In genomic region chr6:25993038-25993684, GRCh38 we compare ENCODE assay signal across 1 cellular context.
TF ChIP-seq lines count a peak whose summit lies in the region.

No MANE protein-coding gene starts in this region.

TF ChIP-seq in HepG2, 621 proteins besides CTCF, POLR2A, EP300 and RAD21 (continued from another document and continues in another):
- TF ChIP-seq KMT2B (CRISPR knock-in tag; IDR thresholded peaks at IDR 0.05) = 0 out of 2 replicates have a peak, but pooled peaks have one; percentile 36
- TF ChIP-seq ARID2 (CRISPR knock-in tag; IDR thresholded peaks at IDR 0.05; ENCODE audit: borderline replicate concordance) = peak; percentile 2; the same call in 1 of the 2 replicates
- TF ChIP-seq ARID4A (CRISPR knock-in tag; IDR thresholded peaks at IDR 0.05; ENCODE audit: borderline replicate concordance) = no peak
- TF ChIP-seq ARNTL (CRISPR knock-in tag; IDR thresholded peaks at IDR 0.05) = no peak
- no peak for TF ChIP-seq ZNF883 (CRISPR knock-in tag; IDR thresholded peaks at IDR 0.05; ENCODE audit: not compliant biosample characterization)
- TF ChIP-seq PTBP1 (IDR thresholded peaks at IDR 0.05; ENCODE audit: low read depth, low read length, poor library complexity, severe bottlenecking) = no peak
- no peak for TF ChIP-seq ZNF446 (CRISPR knock-in tag; IDR thresholded peaks at IDR 0.05)
- TF ChIP-seq IRF9 (CRISPR knock-in tag; IDR thresholded peaks at IDR 0.05; ENCODE audit: borderline replicate concordance) = no peak
- no peak for TF ChIP-seq ZNF326 (CRISPR knock-in tag; IDR thresholded peaks at IDR 0.05; ENCODE audit: borderline replicate concordance)
- TF ChIP-seq BHLHE40 (IDR thresholded peaks at IDR 0.05; ENCODE audit: low read length) = no peak
- TF ChIP-seq ZMYM3 (CRISPR knock-in tag; IDR thresholded peaks at IDR 0.05) = 0 out of 2 replicates have a peak, but pooled peaks have one; percentile 35
- no peak for TF ChIP-seq ZBTB34 (CRISPR knock-in tag; IDR thresholded peaks at IDR 0.05)
- no peak for TF ChIP-seq MLLT10 (CRISPR knock-in tag; IDR thresholded peaks at IDR 0.05)
- TF ChIP-seq MLXIP (CRISPR knock-in tag; IDR thresholded peaks at IDR 0.05; ENCODE audit: borderline replicate concordance) = no peak
- TF ChIP-seq ZNF83 (CRISPR knock-in tag; IDR thresholded peaks at IDR 0.05; ENCODE audit: borderline replicate concordance) = no peak
- no peak for TF ChIP-seq IKZF1 (IDR thresholded peaks at IDR 0.05)
- no peak for TF ChIP-seq FOSL2 (CRISPR knock-in tag; IDR thresholded peaks at IDR 0.05)
- TF ChIP-seq ZNF343 (CRISPR knock-in tag; IDR thresholded peaks at IDR 0.05) = no peak
- 0 out of 2 replicates have a peak, but pooled peaks have one; percentile 7 for TF ChIP-seq NR2C2 (CRISPR knock-in tag; IDR thresholded peaks at IDR 0.05; ENCODE audit: borderline replicate concordance)
- peak; percentile 19; the same call in 1 of the 2 replicates for TF ChIP-seq NR2F6 (IDR thresholded peaks at IDR 0.05)
- TF ChIP-seq NR2F6 (CRISPR knock-in tag; IDR thresholded peaks at IDR 0.05) = no peak
- TF ChIP-seq ZNF333 (CRISPR knock-in tag; IDR thresholded peaks at IDR 0.05; ENCODE audit: borderline replicate concordance) = no peak
- TF ChIP-seq LRRFIP1 (CRISPR knock-in tag; conservative IDR thresholded peaks at IDR 0.05) = no peak
- TF ChIP-seq ZNF232 (CRISPR knock-in tag; IDR thresholded peaks at IDR 0.05; ENCODE audit: borderline replicate concordance) = 0 out of 2 replicates have a peak, but pooled peaks have one; percentile 38
- TF ChIP-seq POLR2AphosphoS2 (IDR thresholded peaks at IDR 0.05; ENCODE audit: low read depth, low read length) = no peak
- no peak for TF ChIP-seq ZNF616 (CRISPR knock-in tag; IDR thresholded peaks at IDR 0.05; ENCODE audit: low read depth)
- TF ChIP-seq KLF6 (CRISPR knock-in tag; IDR thresholded peaks at IDR 0.05) = no peak
- no peak for TF ChIP-seq MTF2 (CRISPR knock-in tag; IDR thresholded peaks at IDR 0.05; ENCODE audit: borderline replicate concordance)
- no peak for TF ChIP-seq ZBTB46 (CRISPR knock-in tag; IDR thresholded peaks at IDR 0.05; ENCODE audit: borderline replicate concordance)
- TF ChIP-seq NPAS2 (CRISPR knock-in tag; IDR thresholded peaks at IDR 0.05; ENCODE audit: borderline replicate concordance) = no peak
- TF ChIP-seq PAWR (CRISPR knock-in tag; IDR thresholded peaks at IDR 0.05; ENCODE audit: borderline replicate concordance) = peak; percentile 21; the same call in 1 of the 2 replicates
- TF ChIP-seq POLR2AphosphoS5 (IDR thresholded peaks at IDR 0.05; ENCODE audit: low read depth, low read length) = peak; percentile 44; the same call in 1 of the 2 replicates
- TF ChIP-seq TBP (CRISPR knock-in tag; IDR thresholded peaks at IDR 0.05) = no peak
- TF ChIP-seq MIXL1 (CRISPR knock-in tag; IDR thresholded peaks at IDR 0.05) = 0 out of 2 replicates have a peak, but pooled peaks have one; percentile 0
- TF ChIP-seq LCORL (IDR thresholded peaks at IDR 0.05) = no peak
- no peak for TF ChIP-seq LCORL (CRISPR knock-in tag; IDR thresholded peaks at IDR 0.05)
- no peak for TF ChIP-seq SOX5 (CRISPR knock-in tag; IDR thresholded peaks at IDR 0.05; ENCODE audit: borderline replicate concordance)
- peak; percentile 5; the same call in 1 of the 2 replicates for TF ChIP-seq GATAD1 (CRISPR knock-in tag; IDR thresholded peaks at IDR 0.05)
- TF ChIP-seq GMEB2 (CRISPR knock-in tag; IDR thresholded peaks at IDR 0.05; ENCODE audit: low read depth) = no peak
- TF ChIP-seq MAFK (conservative IDR thresholded peaks at IDR 0.05 in 1 of 2, IDR thresholded peaks at IDR 0.05 in 1 of 2; ENCODE audit: low read length in 2 of 2) = no peak
- no peak for TF ChIP-seq ZNF460 (CRISPR knock-in tag; IDR thresholded peaks at IDR 0.05; ENCODE audit: borderline replicate concordance)
- no peak for TF ChIP-seq RFX5 (IDR thresholded peaks at IDR 0.05; ENCODE audit: low read depth, low read length)
- TF ChIP-seq MATR3 (CRISPR knock-in tag; IDR thresholded peaks at IDR 0.05) = no peak
- no peak for TF ChIP-seq ZNF3 (CRISPR knock-in tag; IDR thresholded peaks at IDR 0.05)
- TF ChIP-seq ZC3H4 (CRISPR knock-in tag; IDR thresholded peaks at IDR 0.05; ENCODE audit: borderline replicate concordance) = no peak
- no peak for TF ChIP-seq NFYC (CRISPR knock-in tag; IDR thresholded peaks at IDR 0.05)
- TF ChIP-seq TCF12 (IDR thresholded peaks at IDR 0.05) = no peak
- no peak for TF ChIP-seq TCF12 (CRISPR knock-in tag; IDR thresholded peaks at IDR 0.05)
- no peak for TF ChIP-seq ZXDC (CRISPR knock-in tag; IDR thresholded peaks at IDR 0.05)
- TF ChIP-seq SOX13 (IDR thresholded peaks at IDR 0.05) = no peak
- TF ChIP-seq SOX13 (CRISPR knock-in tag; conservative IDR thresholded peaks at IDR 0.05 in 1 of 2, IDR thresholded peaks at IDR 0.05 in 1 of 2) = no peak
- no peak for TF ChIP-seq RCOR2 (CRISPR knock-in tag; IDR thresholded peaks at IDR 0.05)
- no peak for TF ChIP-seq ZNF251 (CRISPR knock-in tag; IDR thresholded peaks at IDR 0.05)
